ENCODE assay signal across 15 cellular contexts in genomic region chr10:86770412-86770960, GRCh38. TPM values are rescaled to one million over a fixed set of nuclear protein-coding genes. Genes with fewer than 3 reads are reported as not detected.
DNase-seq lines count a peak whose midpoint lies in the region; ATAC-seq and TF ChIP-seq lines count a peak whose summit lies in the region.
"Had no signal": no experiment of that assay in that cellular context is flagged by ENCODE, and none has a peak within 500 bp of the region (broad histone marks: within the 10 kb centered on the region; RNA-seq: fewer than 3 reads in every experiment).

No MANE protein-coding gene starts in this region.

- no peaks in the 10 kb centered on the region for H3K27me3 Mint-ChIP-seq in nephron progenitor cell (ENCODE audit: low read depth, poor library complexity)
- H3K27me3 Mint-ChIP-seq in activated naive CD4-positive, alpha-beta T cell treated with anti-CD3 and anti-CD28 coated beads for 36 hours (ENCODE audit: low read depth), result peaks cover 2% of the 10 kb centered on the region
- H3K27me3 Mint-ChIP-seq: IgD-negative memory B cell had no signal

- TF ChIP-seq CTCF in nephron progenitor cell (IDR thresholded peaks at IDR 0.05), result no peak

- H3K27ac Mint-ChIP-seq in nephron progenitor cell, result peak overlapping the region; percentile 43
- H3K27ac Mint-ChIP-seq in activated naive CD4-positive, alpha-beta T cell treated with anti-CD3 and anti-CD28 coated beads for 36 hours, result no peak overlapping the region
- H3K27ac Mint-ChIP-seq: activated CD8-positive, alpha-beta T cell treated with anti-CD3 and anti-CD28 coated beads, Interleukin-2, amount 10 ng/mL, durations not matched to agents 7 days and 5 days; IgD-negative memory B cell had no signal

- ATAC-seq in GM21390 (IDR thresholded peaks at IDR 0.05; ENCODE audit: unreplicated experiment) (peak; percentile 45), GM18505 (IDR thresholded peaks at IDR 0.05; ENCODE audit: unreplicated experiment) (no peak)
- ATAC-seq: activated CD8-positive, alpha-beta T cell treated with anti-CD3 and anti-CD28 coated beads, Interleukin-2, amount 10 ng/mL, durations not matched to agents 7 days and 5 days had no signal

- H3K4me1 Mint-ChIP-seq in nephron progenitor cell, result peaks cover 49% of the 10 kb centered on the region
- H3K4me1 Mint-ChIP-seq in activated naive CD4-positive, alpha-beta T cell treated with anti-CD3 and anti-CD28 coated beads for 36 hours (ENCODE audit: low read depth), result peaks cover 3% of the 10 kb centered on the region

- no peak overlapping the region for H3K4me3 Mint-ChIP-seq in nephron progenitor cell
- no peak overlapping the region for H3K4me3 Mint-ChIP-seq in activated naive CD4-positive, alpha-beta T cell treated with anti-CD3 and anti-CD28 coated beads for 36 hours
- H3K4me3 Mint-ChIP-seq: activated CD8-positive, alpha-beta T cell treated with anti-CD3 and anti-CD28 coated beads, Interleukin-2, amount 10 ng/mL, durations not matched to agents 7 days and 5 days; IgD-negative memory B cell; nephron had no signal

- DNase-seq in NAMALWA (ENCODE audit: low spot score) (peak; percentile 24), dedifferentiated amniotic fluid mesenchymal stem cell (ENCODE audit: extremely low spot score) (peak; percentile 14), nephron progenitor cell (no peak), putamen (ENCODE audit: low spot score) (no peak)
- DNase-seq in activated naive CD4-positive, alpha-beta T cell treated with anti-CD3 and anti-CD28 coated beads for 36 hours, result no peak
- DNase-seq: activated CD8-positive, alpha-beta T cell treated with anti-CD3 and anti-CD28 coated beads, Interleukin-2, amount 10 ng/mL, durations not matched to agents 7 days and 5 days; activated gamma-delta T cell; NCI-H1436 treated with DMSO at 0.1 percent for 48 hours; NCI-H524 treated with DMSO at 0.1 percent for 48 hours; SHP77 had no signal

- CTCF ChIA-PET in activated naive CD4-positive, alpha-beta T cell treated with anti-CD3 and anti-CD28 coated beads for 36 hours (lab: Charles Lee), result interaction anchor here (0.6 to 1.0 kb wide), 3 partner anchors 26 to 130 kb away, joined by 3 to 4 read pairs (median 3); no protein-coding TSS in a partner anchor

- H3K36me3 Mint-ChIP-seq in nephron progenitor cell (ENCODE audit: low read depth), result peaks cover 19% of the 10 kb centered on the region
- H3K36me3 Mint-ChIP-seq in activated naive CD4-positive, alpha-beta T cell treated with anti-CD3 and anti-CD28 coated beads for 36 hours (ENCODE audit: low read depth), result no peaks in the 10 kb centered on the region
- H3K36me3 Mint-ChIP-seq: IgD-negative memory B cell had no signal

- no peaks in the 10 kb centered on the region for H3K9me3 Mint-ChIP-seq in nephron progenitor cell
- no peaks in the 10 kb centered on the region for H3K9me3 Mint-ChIP-seq in activated naive CD4-positive, alpha-beta T cell treated with anti-CD3 and anti-CD28 coated beads for 36 hours
- H3K9me3 Mint-ChIP-seq: IgD-negative memory B cell, nephron had no signal

- intact Hi-C loops in activated naive CD4-positive, alpha-beta T cell treated with anti-CD3 and anti-CD28 coated beads for 36 hours (cut with micrococcal nuclease), result no loop called here

- TF ChIP-seq POLR2A in GM18505 (IDR thresholded peaks at IDR 0.05; ENCODE audit: borderline replicate concordance, extremely low read depth, insufficient read depth, insufficient read length), result no peak

RNA-seq across cellular contexts. Expression of gene BMPR1A, which starts 14.1 kb away (rescaled TPM):
- 1 to 10 TPM; 2.9 to 6.8 TPM for total RNA-seq in activated naive CD4-positive, alpha-beta T cell treated with anti-CD3 and anti-CD28 coated beads for 36 hours
- total RNA-seq: endothelial cell of umbilical vein had no signal

Comparison
In these comparisons a context has a peak if more than half of its experiments do, and no peak if none do; other contexts are left out.
1. DNase-seq: peak in NAMALWA (single experiment) and dedifferentiated amniotic fluid mesenchymal stem cell (single experiment); none in nephron progenitor cell (single experiment), activated naive CD4-positive, alpha-beta T cell treated with anti-CD3 and anti-CD28 coated beads for 36 hours (single experiment) and putamen (single experiment).